9 cellular contexts compared by ENCODE assay signal in the genomic region with DNA sequence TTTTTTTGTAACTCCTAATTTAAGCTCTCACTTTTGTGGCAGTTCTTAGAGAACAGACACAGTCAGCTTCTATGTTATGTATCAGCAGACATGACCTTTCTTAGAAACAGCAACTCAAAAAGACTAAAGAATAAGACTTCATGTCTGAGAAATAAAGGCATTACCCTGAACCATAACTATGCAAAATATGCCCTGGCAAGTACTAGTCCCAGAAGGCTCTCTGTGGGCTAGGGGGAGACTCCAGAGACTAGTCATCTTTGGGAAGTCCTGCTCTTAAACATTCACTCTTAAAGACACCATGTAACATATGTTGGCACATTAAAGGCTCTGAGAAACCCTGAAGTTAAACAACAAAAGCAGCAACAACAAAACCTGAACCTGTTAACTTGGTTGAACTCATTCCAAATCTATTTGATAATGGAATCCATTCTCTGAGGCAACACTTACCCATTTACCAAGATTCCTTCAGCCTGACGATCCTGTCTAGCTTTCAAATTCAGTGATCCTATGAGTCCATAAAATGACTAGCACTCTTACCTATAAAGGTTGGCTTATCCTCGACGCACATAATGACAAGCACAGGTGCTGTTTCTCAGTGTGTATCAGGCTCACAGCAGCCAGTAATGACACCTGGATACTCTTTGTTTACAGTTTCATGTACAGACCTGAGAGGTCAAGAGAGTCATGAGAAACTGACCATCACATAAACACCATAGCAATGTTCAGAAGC.
DNase-seq lines count a peak whose midpoint lies in the region; ATAC-seq and TF ChIP-seq lines count a peak whose summit lies in the region.
"Had no signal": no experiment of that assay in that cellular context is flagged by ENCODE, and none has a peak within 500 bp of the region (broad histone marks: within the 10 kb centered on the region; RNA-seq: fewer than 3 reads in every experiment).

No MANE protein-coding gene starts in this region.

- no peaks in the 10 kb centered on the region for H3K9me3 ChIP-seq in colonic mucosa
- H3K9me3 ChIP-seq: lower lobe of right lung had no signal

- H3K36me3 ChIP-seq in colonic mucosa: no peaks in the 10 kb centered on the region
- H3K36me3 ChIP-seq: lower lobe of right lung had no signal

- intact Hi-C loops in colonic mucosa (cut with DNase I): no loop called here

- TF ChIP-seq CTCF in AG10803 (conservative IDR thresholded peaks at IDR 0.05; ENCODE audit: low read length) (no peak), epithelial cell of proximal tubule (conservative IDR thresholded peaks at IDR 0.05; ENCODE audit: low read depth, low read length) (no peak), colonic mucosa (IDR thresholded peaks at IDR 0.05) (no peak)

- H3K4me1 ChIP-seq in colonic mucosa: no peaks in the 10 kb centered on the region

- no peak overlapping the region for H3K27ac ChIP-seq in colonic mucosa
- H3K27ac ChIP-seq: lower lobe of right lung had no signal

- ATAC-seq in GM19035 (IDR thresholded peaks at IDR 0.05; ENCODE audit: unreplicated experiment) (peak; percentile 54), HG03439 (IDR thresholded peaks at IDR 0.05; ENCODE audit: unreplicated experiment) (peak; percentile 71)

- H3K9ac ChIP-seq in colonic mucosa (ENCODE audit: low read depth in 2 of 2, low read length in 2 of 2): no peak overlapping the region

- no peaks in the 10 kb centered on the region for H3K27me3 ChIP-seq in colonic mucosa

- H3K4me3 ChIP-seq in AG10803 (ENCODE audit: low read length): no peak overlapping the region
- no peak overlapping the region for H3K4me3 ChIP-seq in epithelial cell of proximal tubule (ENCODE audit: low read depth, low read length)
- no peak overlapping the region for H3K4me3 ChIP-seq in colonic mucosa
- H3K4me3 ChIP-seq: lower lobe of right lung had no signal

- DNase-seq in AG10803 (ENCODE audit: low read depth) (peak; percentile 91), epithelial cell of proximal tubule (ENCODE audit: low read depth) (peak; percentile 67), colonic mucosa (no peak), OCI-M1 (lab: John Stamatoyannopoulos, UW) (no peak), midbrain (lab: John Stamatoyannopoulos, UW) (no peak), NCI-H1930 (lab: John Stamatoyannopoulos, UW) (no peak)
- DNase-seq: lower lobe of right lung had no signal

Comparison
In these comparisons a context has a peak if more than half of its experiments do, and no peak if none do; other contexts are left out.
1. DNase-seq: peak in AG10803 (single experiment) and epithelial cell of proximal tubule (single experiment); none in colonic mucosa (single experiment), OCI-M1 (single experiment), midbrain (single experiment) and NCI-H1930 (0 of 2).